1 cellular context compared by ENCODE assay signal in genomic region chr19:4055209-4055552, GRCh38.
TF ChIP-seq lines count a peak whose summit lies in the region.

No MANE protein-coding gene starts in this region.

TF ChIP-seq in K562, 482 proteins besides CTCF, POLR2A, EP300 and RAD21:
- no peak for TF ChIP-seq TCF3 (CRISPR knock-in tag; IDR thresholded peaks at IDR 0.05)
- peak; percentile 41 for TF ChIP-seq RBM22 (IDR thresholded peaks at IDR 0.05; ENCODE audit: low read depth, low read length, poor library complexity, severe bottlenecking)
- TF ChIP-seq ILF3 (IDR thresholded peaks at IDR 0.05; ENCODE audit: borderline replicate concordance): no peak
- TF ChIP-seq, protein P1, sequence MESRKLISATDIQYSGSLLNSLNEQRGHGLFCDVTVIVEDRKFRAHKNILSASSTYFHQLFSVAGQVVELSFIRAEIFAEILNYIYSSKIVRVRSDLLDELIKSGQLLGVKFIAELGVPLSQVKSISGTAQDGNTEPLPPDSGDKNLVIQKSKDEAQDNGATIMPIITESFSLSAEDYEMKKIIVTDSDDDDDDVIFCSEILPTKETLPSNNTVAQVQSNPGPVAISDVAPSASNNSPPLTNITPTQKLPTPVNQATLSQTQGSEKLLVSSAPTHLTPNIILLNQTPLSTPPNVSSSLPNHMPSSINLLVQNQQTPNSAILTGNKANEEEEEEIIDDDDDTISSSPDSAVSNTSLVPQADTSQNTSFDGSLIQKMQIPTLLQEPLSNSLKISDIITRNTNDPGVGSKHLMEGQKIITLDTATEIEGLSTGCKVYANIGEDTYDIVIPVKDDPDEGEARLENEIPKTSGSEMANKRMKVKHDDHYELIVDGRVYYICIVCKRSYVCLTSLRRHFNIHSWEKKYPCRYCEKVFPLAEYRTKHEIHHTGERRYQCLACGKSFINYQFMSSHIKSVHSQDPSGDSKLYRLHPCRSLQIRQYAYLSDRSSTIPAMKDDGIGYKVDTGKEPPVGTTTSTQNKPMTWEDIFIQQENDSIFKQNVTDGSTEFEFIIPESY (CRISPR knock-in tag; IDR thresholded peaks at IDR 0.05): 0 out of 2 replicates have a peak, but pooled peaks have one; percentile 1
